ENCODE assay signal across 8 cellular contexts in the genomic region with DNA sequence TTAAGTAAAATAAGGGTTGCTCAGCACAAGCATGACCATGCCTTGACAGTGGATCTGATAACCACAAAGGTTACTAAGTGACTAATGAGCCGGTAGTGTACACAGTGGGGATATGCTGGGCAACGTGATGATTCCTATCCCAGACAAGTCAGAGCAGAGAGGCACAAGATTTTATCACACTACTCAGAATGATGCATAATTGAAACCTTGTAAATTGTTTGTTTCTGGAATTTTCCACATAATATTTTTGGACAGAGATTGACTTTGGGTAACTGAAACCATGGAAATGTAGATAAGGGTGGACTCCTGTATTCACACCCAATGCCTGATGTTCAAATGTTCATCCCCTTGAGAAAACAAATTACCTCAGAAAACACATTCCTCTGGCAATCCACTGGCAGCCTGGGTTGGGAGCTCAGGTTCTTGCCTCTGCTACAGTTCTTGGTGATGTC. TPM values are rescaled to one million over a fixed set of nuclear protein-coding genes. Genes with fewer than 3 reads are reported as not detected.
A peak's percentile ranks its signal among the peaks of the same experiment; 100 is the strongest.
DNase-seq lines count a peak whose midpoint lies in the region; ATAC-seq and TF ChIP-seq lines count a peak whose summit lies in the region.

No MANE protein-coding gene starts in this region.

- no peak overlapping the region for H3K4me3 ChIP-seq in coronary artery

- ATAC-seq in GM21528 (IDR thresholded peaks at IDR 0.05; ENCODE audit: low FRiP score, unreplicated experiment): peak; percentile 93

- DNase-seq in ELR (ENCODE audit: low read depth) (peak; percentile 94), HT1080 (ENCODE audit: low read depth) (peak; percentile 86), fibroblast of peridontal ligament (ENCODE audit: extremely low read depth) (peak; percentile 43), NCI-H1930 (lab: John Stamatoyannopoulos, UW) (no peak), coronary artery (ENCODE audit: low spot score) (no peak), GM20000 (ENCODE audit: low spot score) (no peak)
- no peak for DNase-seq in stimulated activated naive CD4-positive, alpha-beta T cell treated with Interleukin-2 at 50 U/mL for 16 hours (lab: John Stamatoyannopoulos, UW)

- TF ChIP-seq CTCF in coronary artery (IDR thresholded peaks at IDR 0.05): no peak
- no peak for TF ChIP-seq CTCF in GM20000 (IDR thresholded peaks at IDR 0.05; ENCODE audit: extremely low read depth, missing control alignments)

- H3K27ac ChIP-seq in coronary artery: no peak overlapping the region

RNA-seq across cellular contexts. Expression of gene ERAP1, which starts 16.2 kb away (rescaled TPM):
- 17.3 and 26.2 TPM in 2 replicates for total RNA-seq in HT1080 (2014; rRNA removed; shearing (Covaris generic))
- polyA plus RNA-seq in HT1080 (2015; cell fraction: cytosol; rRNA removed): 10.4 and 14.0 TPM in 2 replicates
- 59.8 and 66.1 TPM in 2 replicates for polyA plus RNA-seq in HT1080 (2015; cell fraction: nucleus; rRNA removed)

RNA-seq across cellular contexts. Expression of gene ERAP2, which starts 52.4 kb away (rescaled TPM):
- 40.2 and 45.6 TPM in 2 replicates for total RNA-seq in HT1080 (2014; rRNA removed; shearing (Covaris generic))
- 27.7 and 37.8 TPM in 2 replicates for polyA plus RNA-seq in HT1080 (2015; cell fraction: cytosol; rRNA removed)
- polyA plus RNA-seq in HT1080 (2015; cell fraction: nucleus; rRNA removed): 69.2 and 86.7 TPM in 2 replicates

Comparison
In these comparisons a context has a peak if more than half of its experiments do, and no peak if none do; other contexts are left out.
1. DNase-seq: peak in ELR (single experiment), HT1080 (single experiment) and fibroblast of peridontal ligament (single experiment); none in NCI-H1930 (0 of 2), coronary artery (single experiment), stimulated activated naive CD4-positive, alpha-beta T cell treated with Interleukin-2 at 50 U/mL for 16 hours (single experiment) and GM20000 (single experiment).